In the genomic region with DNA sequence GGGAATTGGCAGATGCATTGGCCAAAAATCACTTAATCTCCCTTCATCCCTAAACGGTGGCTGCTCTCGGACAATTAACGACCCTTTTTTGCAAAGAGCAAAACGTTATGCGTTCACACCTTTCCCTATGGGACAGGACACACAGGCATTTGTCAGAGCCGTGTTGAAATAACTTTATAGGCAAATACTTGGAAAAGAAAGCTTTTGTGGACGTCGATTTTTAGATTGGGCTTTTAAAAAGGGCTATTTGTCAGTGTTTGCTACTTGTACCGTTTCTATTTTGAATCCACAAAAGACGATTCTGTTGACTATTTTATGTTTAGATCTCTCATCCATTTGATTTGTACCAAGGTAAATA, we compare ENCODE assay signal across 9 cellular contexts.
DNase-seq lines count a peak whose midpoint lies in the region; ATAC-seq and TF ChIP-seq lines count a peak whose summit lies in the region.
"Had no signal": no experiment of that assay in that cellular context is flagged by ENCODE, and none has a peak within 500 bp of the region (broad histone marks: within the 10 kb centered on the region; RNA-seq: fewer than 3 reads in every experiment).

No MANE protein-coding gene starts in this region.

- ATAC-seq in activated CD4-positive, alpha-beta T cell treated with anti-CD3 and anti-CD28 coated beads for 36 hours, result no peak
- ATAC-seq in stimulated activated naive CD8-positive, alpha-beta T cell treated with anti-CD3 and anti-CD28 coated beads, Interleukin-15, amount 100 ng/mL, for 72 hours, result no peak
- ATAC-seq in HG02571 (IDR thresholded peaks at IDR 0.05; ENCODE audit: unreplicated experiment), result no peak

- no peak for DNase-seq in activated CD4-positive, alpha-beta T cell treated with anti-CD3 and anti-CD28 coated beads for 36 hours
- DNase-seq in activated CD4-positive, alpha-beta T cell treated with anti-CD3 and anti-CD28 coated beads, Interleukin-2, amount 10 ng/mL, durations not matched to agents 7 days and 5 days, result no peak
- DNase-seq in hepatocyte (ENCODE audit: low spot score) (no peak), NCI-H146 treated with DMSO at 0.1 percent for 48 hours (lab: John Stamatoyannopoulos, UW; ENCODE audit: unreplicated experiment) (no peak), Kasumi-1 (lab: John Stamatoyannopoulos, UW) (no peak)
- DNase-seq in stimulated activated naive CD8-positive, alpha-beta T cell treated with anti-CD3 and anti-CD28 coated beads, Interleukin-15, amount 100 ng/mL, for 72 hours, result no peak

- no peaks in the 10 kb centered on the region for H3K79me2 ChIP-seq in hepatocyte

- H3K27me3 Mint-ChIP-seq in activated CD4-positive, alpha-beta T cell treated with anti-CD3 and anti-CD28 coated beads for 36 hours, result peaks cover 35% of the 10 kb centered on the region
- peaks cover 40% of the 10 kb centered on the region for H3K27me3 Mint-ChIP-seq in activated CD4-positive, alpha-beta T cell treated with anti-CD3 and anti-CD28 coated beads, Interleukin-2, amount 10 ng/mL, durations not matched to agents 7 days and 5 days
- peaks cover 41% of the 10 kb centered on the region for H3K27me3 Mint-ChIP-seq in stimulated activated naive CD8-positive, alpha-beta T cell treated with anti-CD3 and anti-CD28 coated beads, Interleukin-15, amount 100 ng/mL, for 72 hours

- H3K27ac Mint-ChIP-seq in activated CD4-positive, alpha-beta T cell treated with anti-CD3 and anti-CD28 coated beads for 36 hours, result no peak overlapping the region
- H3K27ac Mint-ChIP-seq in activated CD4-positive, alpha-beta T cell treated with anti-CD3 and anti-CD28 coated beads, Interleukin-2, amount 10 ng/mL, durations not matched to agents 7 days and 5 days, result no peak overlapping the region
- H3K27ac Mint-ChIP-seq in stimulated activated naive CD8-positive, alpha-beta T cell treated with anti-CD3 and anti-CD28 coated beads, Interleukin-15, amount 100 ng/mL, for 72 hours, result no peak overlapping the region
- H3K27ac Mint-ChIP-seq: activated naive CD4-positive, alpha-beta T cell treated with anti-CD3 and anti-CD28 coated beads, Interleukin-2, amount 50 U/mL, for 72 hours had no signal

- H3K9me3 ChIP-seq in hepatocyte (ENCODE audit: low read depth), result no peaks in the 10 kb centered on the region

- H3K4me3 Mint-ChIP-seq in activated CD4-positive, alpha-beta T cell treated with anti-CD3 and anti-CD28 coated beads for 36 hours, result peak overlapping the region; percentile 69
- no peak overlapping the region for H3K4me3 Mint-ChIP-seq in activated CD4-positive, alpha-beta T cell treated with anti-CD3 and anti-CD28 coated beads, Interleukin-2, amount 10 ng/mL, durations not matched to agents 7 days and 5 days
- peak overlapping the region; percentile 72 to 82 for H3K4me3 Mint-ChIP-seq in stimulated activated naive CD8-positive, alpha-beta T cell treated with anti-CD3 and anti-CD28 coated beads, Interleukin-15, amount 100 ng/mL, for 72 hours

- no peak for TF ChIP-seq CTCF in VCaP (conservative IDR thresholded peaks at IDR 0.05)
- no peak for TF ChIP-seq CTCF in hepatocyte (IDR thresholded peaks at IDR 0.05; ENCODE audit: poor library complexity)

- H3K4me3 ChIP-seq in hepatocyte, result peak overlapping the region; percentile 47

- POLR2A ChIA-PET in activated CD4-positive, alpha-beta T cell treated with anti-CD3 and anti-CD28 coated beads for 36 hours (lab: Charles Lee), result interaction anchor here (0.6 kb wide), 1 partner anchor 184 kb away, joined by 3 read pairs; no protein-coding TSS in a partner anchor
- POLR2A ChIA-PET in activated CD4-positive, alpha-beta T cell treated with anti-CD3 and anti-CD28 coated beads, Interleukin-2, amount 10 ng/mL, durations not matched to agents 7 days and 5 days (lab: Charles Lee), result no interaction called here

- peak overlapping the region; percentile 75 for H2AFZ ChIP-seq in hepatocyte

- H3K27ac ChIP-seq in VCaP (peak overlapping the region; percentile 34), hepatocyte (peak overlapping the region; percentile 74)

- H3K4me1 Mint-ChIP-seq in activated CD4-positive, alpha-beta T cell treated with anti-CD3 and anti-CD28 coated beads for 36 hours, result peaks cover 8% of the 10 kb centered on the region
- H3K4me1 Mint-ChIP-seq in activated CD4-positive, alpha-beta T cell treated with anti-CD3 and anti-CD28 coated beads, Interleukin-2, amount 10 ng/mL, durations not matched to agents 7 days and 5 days, result peaks cover 11% of the 10 kb centered on the region
- H3K4me1 Mint-ChIP-seq in stimulated activated naive CD8-positive, alpha-beta T cell treated with anti-CD3 and anti-CD28 coated beads, Interleukin-15, amount 100 ng/mL, for 72 hours, result peaks cover 7% of the 10 kb centered on the region

- no peaks in the 10 kb centered on the region for H3K9me3 Mint-ChIP-seq in activated CD4-positive, alpha-beta T cell treated with anti-CD3 and anti-CD28 coated beads for 36 hours (ENCODE audit: low read depth)
- H3K9me3 Mint-ChIP-seq in activated CD4-positive, alpha-beta T cell treated with anti-CD3 and anti-CD28 coated beads, Interleukin-2, amount 10 ng/mL, durations not matched to agents 7 days and 5 days, result no peaks in the 10 kb centered on the region
- no peaks in the 10 kb centered on the region for H3K9me3 Mint-ChIP-seq in stimulated activated naive CD8-positive, alpha-beta T cell treated with anti-CD3 and anti-CD28 coated beads, Interleukin-15, amount 100 ng/mL, for 72 hours
- H3K9me3 Mint-ChIP-seq: activated naive CD4-positive, alpha-beta T cell treated with anti-CD3 and anti-CD28 coated beads, Interleukin-2, amount 50 U/mL, for 72 hours had no signal

- no peaks in the 10 kb centered on the region for H3K4me1 ChIP-seq in hepatocyte (ENCODE audit: insufficient read depth)

- no peaks in the 10 kb centered on the region for H4K20me1 ChIP-seq in hepatocyte (ENCODE audit: insufficient read depth, poor library complexity, severe bottlenecking)

- intact Hi-C loops in activated CD4-positive, alpha-beta T cell treated with anti-CD3 and anti-CD28 coated beads for 36 hours (cut with DNase I, micrococcal nuclease), result loop anchor here in 1 of 2 experiments (5.0 kb wide), 1 partner anchor 801 kb away; no protein-coding TSS in a partner anchor

- CTCF ChIA-PET in activated CD4-positive, alpha-beta T cell treated with anti-CD3 and anti-CD28 coated beads for 36 hours (lab: Charles Lee), result interaction anchor here (0.7 to 1.6 kb wide), 6 partner anchors 10 to 964 kb away, joined by 3 to 10 read pairs (median 4); no protein-coding TSS in a partner anchor
- CTCF ChIA-PET in activated CD4-positive, alpha-beta T cell treated with anti-CD3 and anti-CD28 coated beads, Interleukin-2, amount 10 ng/mL, durations not matched to agents 7 days and 5 days (lab: Charles Lee), result no interaction called here

- WGBS in hepatocyte (ENCODE audit: low lambda C conversion rate, missing lambda C conversion rate), result 15% methylated on average over 10 of the region's 10 CpGs

- peak overlapping the region; percentile 89 for H3K4me2 ChIP-seq in hepatocyte

- H3K27me3 ChIP-seq in hepatocyte, result peaks cover 10% of the 10 kb centered on the region

- no peaks in the 10 kb centered on the region for H3K36me3 Mint-ChIP-seq in activated CD4-positive, alpha-beta T cell treated with anti-CD3 and anti-CD28 coated beads for 36 hours (ENCODE audit: low read depth)
- H3K36me3 Mint-ChIP-seq in activated CD4-positive, alpha-beta T cell treated with anti-CD3 and anti-CD28 coated beads, Interleukin-2, amount 10 ng/mL, durations not matched to agents 7 days and 5 days (ENCODE audit: low read depth), result no peaks in the 10 kb centered on the region
- H3K36me3 Mint-ChIP-seq: activated naive CD4-positive, alpha-beta T cell treated with anti-CD3 and anti-CD28 coated beads, Interleukin-2, amount 50 U/mL, for 72 hours had no signal

- H3K36me3 ChIP-seq in hepatocyte (replicated peaks; ENCODE audit: insufficient read depth, low read depth), result no peaks in the 10 kb centered on the region

- H3K9me2 ChIP-seq in hepatocyte (replicated peaks; ENCODE audit: insufficient read depth), result no peaks in the 10 kb centered on the region
